32 cellular contexts compared by ENCODE assay signal in genomic region chr5:126208691-126209090, GRCh38.
"Had no signal": no experiment of that assay in that cellular context is flagged by ENCODE, and none has a peak within 500 bp of the region (broad histone marks: within the 10 kb centered on the region; RNA-seq: fewer than 3 reads in every experiment).

No MANE protein-coding gene starts in this region.

- H3K36me3 ChIP-seq: brain microvascular endothelial cell, Peyer's patch had no signal

- H3K27me3 Mint-ChIP-seq: activated CD4-positive, alpha-beta T cell treated with anti-CD3 and anti-CD28 coated beads, Interleukin-2, amount 10 ng/mL, durations not matched to agents 24 days and 14 days; activated CD8-positive, alpha-beta T cell treated with anti-CD3 and anti-CD28 coated beads for 36 hours; activated naive CD8-positive, alpha-beta T cell treated with anti-CD3 and anti-CD28 coated beads for 36 hours had no signal

- H3K27ac Mint-ChIP-seq: activated CD4-positive, alpha-beta T cell treated with anti-CD3 and anti-CD28 coated beads, Interleukin-2, amount 10 ng/mL, durations not matched to agents 24 days and 14 days; activated CD8-positive, alpha-beta T cell treated with anti-CD3 and anti-CD28 coated beads for 36 hours; activated naive CD8-positive, alpha-beta T cell treated with anti-CD3 and anti-CD28 coated beads for 36 hours; activated T-cell treated with anti-CD3 and anti-CD28 coated beads, Interleukin-2, amount 50 U/mL, for 72 hours; activated T-helper 17 cell treated with anti-CD3 and anti-CD28 coated beads, Interleukin-2, amount 50 U/mL, for 72 hours had no signal

- FAIRE-seq: TTC549 had no signal

- H3K4me3 ChIP-seq: Peyer's patch, SK-N-MC had no signal

- H3K4me3 Mint-ChIP-seq: activated CD4-positive, alpha-beta T cell treated with anti-CD3 and anti-CD28 coated beads, Interleukin-2, amount 10 ng/mL, durations not matched to agents 24 days and 14 days; activated CD8-positive, alpha-beta T cell treated with anti-CD3 and anti-CD28 coated beads for 36 hours; activated naive CD8-positive, alpha-beta T cell treated with anti-CD3 and anti-CD28 coated beads for 36 hours; activated T-cell treated with anti-CD3 and anti-CD28 coated beads, Interleukin-2, amount 50 U/mL, for 72 hours; activated T-helper 17 cell treated with anti-CD3 and anti-CD28 coated beads, Interleukin-2, amount 50 U/mL, for 72 hours had no signal

- H3K4me1 Mint-ChIP-seq: activated CD4-positive, alpha-beta T cell treated with anti-CD3 and anti-CD28 coated beads, Interleukin-2, amount 10 ng/mL, durations not matched to agents 24 days and 14 days; activated naive CD8-positive, alpha-beta T cell treated with anti-CD3 and anti-CD28 coated beads for 36 hours; activated T-helper 17 cell treated with anti-CD3 and anti-CD28 coated beads, Interleukin-2, amount 50 U/mL, for 72 hours had no signal

- H3K36me3 Mint-ChIP-seq: activated naive CD8-positive, alpha-beta T cell treated with anti-CD3 and anti-CD28 coated beads for 36 hours had no signal

- ATAC-seq: activated CD8-positive, alpha-beta T cell treated with anti-CD3 and anti-CD28 coated beads for 36 hours; activated T-cell treated with anti-CD3 and anti-CD28 coated beads, Interleukin-2, amount 50 U/mL, for 72 hours; activated T-helper 17 cell treated with anti-CD3 and anti-CD28 coated beads, Interleukin-2, amount 50 U/mL, for 72 hours; PC-3 had no signal

- H3K4me1 ChIP-seq: Peyer's patch had no signal

- H3K27ac ChIP-seq: brain microvascular endothelial cell, Peyer's patch, SK-N-MC had no signal

- DNase-seq: activated CD4-positive, alpha-beta T cell treated with anti-CD3 and anti-CD28 coated beads, Interleukin-2, amount 10 ng/mL, durations not matched to agents 24 days and 14 days; activated CD4-positive, alpha-beta T cell treated with anti-CD3 and anti-CD28 coated beads, Interleukin-2, amount 50 U/mL, for 4 hours; activated CD8-positive, alpha-beta T cell treated with anti-CD3 and anti-CD28 coated beads for 36 hours; activated effector memory CD4-positive, alpha-beta T cell treated with anti-CD3 and anti-CD28 coated beads, Interleukin-2, amount 50 U/mL, for 16 hours; activated naive CD4-positive, alpha-beta T cell; activated naive CD4-positive, alpha-beta T cell treated with anti-CD3 and anti-CD28 coated beads, Interleukin-2, amount 50 U/mL, for 16 hours; activated naive CD8-positive, alpha-beta T cell treated with anti-CD3 and anti-CD28 coated beads for 36 hours; activated T-cell treated with anti-CD3 and anti-CD28 coated beads, Interleukin-2, amount 50 U/mL, for 1 hour; activated T-cell treated with anti-CD3 and anti-CD28 coated beads, Interleukin-2, amount 50 U/mL, for 72 hours; amniotic stem cell; aorta; brain microvascular endothelial cell; cerebellar nuclear complex; Kasumi-1; KG1; MM.1S; NCI-H1092; NCI-H1436 treated with DMSO at 0.1 percent for 48 hours; NCI-H1694 treated with DMSO at 0.1 percent for 48 hours; NCI-H2029; NCI-H510A; NCI-H526; NCI-H748 treated with DMSO at 0.1 percent for 48 hours; NK-92 treated with Interleukin-12 subunit alpha and Interleukin-12 subunit beta, amount 100 ng/mL, for 24 hours; PC-3; Peyer's patch; RPMI8226; SHP77 treated with DMSO at 0.1 percent for 48 hours; T1000 had no signal

- H3K9me3 ChIP-seq: Peyer's patch had no signal
